In genomic region chr15:67144609-67145306, GRCh38 we compare ENCODE assay signal across 8 cellular contexts.
DNase-seq lines count a peak whose midpoint lies in the region; ATAC-seq and TF ChIP-seq lines count a peak whose summit lies in the region.

No MANE protein-coding gene starts in this region.

- WGBS in prostate gland, result 75% methylated on average over 7 of the region's 7 CpGs

- H3K4me3 ChIP-seq in NT2/D1 (ENCODE audit: insufficient read length, low read depth) (no peak overlapping the region), prostate gland (no peak overlapping the region)

- no peak for ATAC-seq in GM21360 (IDR thresholded peaks at IDR 0.05; ENCODE audit: unreplicated experiment)
- no peak for ATAC-seq in HG03442 (IDR thresholded peaks at IDR 0.05; ENCODE audit: unreplicated experiment)

- H3K27me3 ChIP-seq in NT2/D1 (ENCODE audit: insufficient read depth, insufficient read length) (no peaks in the 10 kb centered on the region), prostate gland (replicated peaks; ENCODE audit: insufficient read depth) (no peaks in the 10 kb centered on the region)

- H3K4me1 ChIP-seq in NT2/D1 (ENCODE audit: insufficient read depth, insufficient read length) (peaks cover 36% of the 10 kb centered on the region), prostate gland (replicated peaks) (peaks cover 50% of the 10 kb centered on the region)

- H3K36me3 ChIP-seq in NT2/D1 (ENCODE audit: insufficient read depth, insufficient read length, low read length), result peaks cover 9% of the 10 kb centered on the region
- no peaks in the 10 kb centered on the region for H3K36me3 ChIP-seq in prostate gland

- TF ChIP-seq CTCF in prostate gland (IDR thresholded peaks at IDR 0.05), result no peak

- H3K9ac ChIP-seq in NT2/D1 (ENCODE audit: insufficient read length, low read depth), result peak overlapping the region; percentile 53

- intact Hi-C loops in prostate gland (cut with DNase I), result no loop called here

- no peak for TF ChIP-seq POLR2A in prostate gland (IDR thresholded peaks at IDR 0.05)

- DNase-seq in EL (peak; percentile 45), NT2/D1 (ENCODE audit: low read depth, low spot score) (peak; percentile 62), dermis blood vessel endothelial cell (peak; percentile 58), prostate gland (ENCODE audit: low spot score) (no peak), activated gamma-delta T cell treated with Interleukin-2 at 50 U/mL for 16 hours (no peak), NCI-H748 treated with DMSO at 0.1 percent for 48 hours (lab: John Stamatoyannopoulos, UW) (no peak)

- H3K9me3 ChIP-seq in NT2/D1 (ENCODE audit: insufficient read depth, low read length) (no peaks in the 10 kb centered on the region), prostate gland (no peaks in the 10 kb centered on the region)

- H3K27ac ChIP-seq in prostate gland, result peak overlapping the region; percentile 77 to 91

Comparison
In these comparisons a context has a peak if more than half of its experiments do, and no peak if none do; other contexts are left out.
1. DNase-seq: peak in EL (single experiment), NT2/D1 (single experiment) and dermis blood vessel endothelial cell (single experiment); none in prostate gland (single experiment), activated gamma-delta T cell treated with Interleukin-2 at 50 U/mL for 16 hours (single experiment) and NCI-H748 treated with DMSO at 0.1 percent for 48 hours (single experiment).